8 cellular contexts compared by ENCODE assay signal in genomic region chrX:109485470-109486340, GRCh38. TPM values are rescaled to one million over a fixed set of nuclear protein-coding genes. Genes with fewer than 3 reads are reported as not detected.
DNase-seq lines count a peak whose midpoint lies in the region; ATAC-seq and TF ChIP-seq lines count a peak whose summit lies in the region.

No MANE protein-coding gene starts in this region.

- intact Hi-C loops in activated CD4-positive, alpha-beta memory T cell treated with anti-CD3 and anti-CD28 coated beads for 36 hours (cut with micrococcal nuclease): loop anchor here (1.0 to 5.0 kb wide), 4 partner anchors 52 to 405 kb away; partner anchors contain the start of gene NXT2

- H3K4me3 Mint-ChIP-seq in activated CD4-positive, alpha-beta memory T cell treated with anti-CD3 and anti-CD28 coated beads for 36 hours: no peak overlapping the region
- H3K4me3 Mint-ChIP-seq in effector memory CD8-positive, alpha-beta T cell: no peak overlapping the region
- H3K4me3 Mint-ChIP-seq in mesothelial cell of epicardium: no peak overlapping the region

- no peak for ATAC-seq in activated CD4-positive, CD25-positive, alpha-beta regulatory T cell treated with anti-CD3 and anti-CD28 coated beads, Interleukin-2, amount 50 U/mL, for 24 hours
- ATAC-seq in HG03159 (IDR thresholded peaks at IDR 0.05; ENCODE audit: unreplicated experiment): peak; percentile 70
- ATAC-seq in effector memory CD8-positive, alpha-beta T cell (replicated peaks): peak; percentile 72

- TF ChIP-seq CTCF in mesothelial cell of epicardium (IDR thresholded peaks at IDR 0.05; ENCODE audit: unreplicated experiment): peak; percentile 98

- H3K9me3 Mint-ChIP-seq in activated CD4-positive, alpha-beta memory T cell treated with anti-CD3 and anti-CD28 coated beads for 36 hours: no peaks in the 10 kb centered on the region
- no peaks in the 10 kb centered on the region for H3K9me3 Mint-ChIP-seq in effector memory CD8-positive, alpha-beta T cell
- H3K9me3 Mint-ChIP-seq in mesothelial cell of epicardium: no peaks in the 10 kb centered on the region

- POLR2A ChIA-PET in activated CD4-positive, alpha-beta memory T cell treated with anti-CD3 and anti-CD28 coated beads for 36 hours (lab: Charles Lee): no interaction called here

- no peaks in the 10 kb centered on the region for H3K36me3 Mint-ChIP-seq in activated CD4-positive, alpha-beta memory T cell treated with anti-CD3 and anti-CD28 coated beads for 36 hours
- no peaks in the 10 kb centered on the region for H3K36me3 Mint-ChIP-seq in effector memory CD8-positive, alpha-beta T cell (ENCODE audit: insufficient read depth)
- no peaks in the 10 kb centered on the region for H3K36me3 Mint-ChIP-seq in mesothelial cell of epicardium

- no peak overlapping the region for H3K27ac Mint-ChIP-seq in activated CD4-positive, alpha-beta memory T cell treated with anti-CD3 and anti-CD28 coated beads for 36 hours
- no peak overlapping the region for H3K27ac Mint-ChIP-seq in effector memory CD8-positive, alpha-beta T cell
- no peak overlapping the region for H3K27ac Mint-ChIP-seq in mesothelial cell of epicardium

- H3K27me3 Mint-ChIP-seq in activated CD4-positive, alpha-beta memory T cell treated with anti-CD3 and anti-CD28 coated beads for 36 hours: peaks cover 3% of the 10 kb centered on the region
- no peaks in the 10 kb centered on the region for H3K27me3 Mint-ChIP-seq in effector memory CD8-positive, alpha-beta T cell
- peaks cover 15% of the 10 kb centered on the region for H3K27me3 Mint-ChIP-seq in mesothelial cell of epicardium (ENCODE audit: low read depth)

- CTCF ChIA-PET in activated CD4-positive, alpha-beta memory T cell treated with anti-CD3 and anti-CD28 coated beads for 36 hours (lab: Charles Lee): interaction anchor here (0.6 to 3.7 kb wide), 27 partner anchors 9 to 462 kb away, joined by 3 to 55 read pairs (median 4); partner anchors contain the start of gene NXT2

- no peaks in the 10 kb centered on the region for H3K4me1 Mint-ChIP-seq in activated CD4-positive, alpha-beta memory T cell treated with anti-CD3 and anti-CD28 coated beads for 36 hours (ENCODE audit: low read depth)
- H3K4me1 Mint-ChIP-seq in effector memory CD8-positive, alpha-beta T cell (ENCODE audit: low read depth in 2 of 2): no peaks in the 10 kb centered on the region
- H3K4me1 Mint-ChIP-seq in mesothelial cell of epicardium: peaks cover 7% of the 10 kb centered on the region

- peak; percentile 3 to 21 (median 6) for DNase-seq in activated CD4-positive, CD25-positive, alpha-beta regulatory T cell (lab: John Stamatoyannopoulos, UW)
- DNase-seq in NCI-H69 (lab: John Stamatoyannopoulos, UW) (peak; percentile 61), mesothelial cell of epicardium (ENCODE audit: low spot score in 2 of 2, unreplicated experiment in 2 of 2) (peak; percentile 44 to 74)
- DNase-seq in activated CD4-positive, alpha-beta memory T cell treated with anti-CD3 and anti-CD28 coated beads for 36 hours: peak; percentile 64
- peak; percentile 44 to 58 (median 55) for DNase-seq in effector memory CD8-positive, alpha-beta T cell
- peak; percentile 11 for DNase-seq in stimulated activated CD8-positive, alpha-beta memory T cell treated with anti-CD3 and anti-CD28 coated beads, Interleukin-7, amount 100 ng/mL, for 24 hours (ENCODE audit: low read depth)

RNA-seq across cellular contexts. Expression of gene GUCY2F, which starts 3.8 kb away (rescaled TPM):
- not detected for total RNA-seq in activated CD4-positive, alpha-beta memory T cell treated with anti-CD3 and anti-CD28 coated beads for 36 hours
- total RNA-seq in mesothelial cell of epicardium: 0.07 TPM in 2 of 3 replicates, not detected in the other

RNA-seq across cellular contexts. Expression of gene NXT2, which starts 50.9 kb away (rescaled TPM):
- total RNA-seq in activated CD4-positive, alpha-beta memory T cell treated with anti-CD3 and anti-CD28 coated beads for 36 hours: 10 to 100 TPM; 12.6 to 13.9 TPM
- 9.4 to 10.4 TPM (median 10.3 TPM) in 3 replicates for total RNA-seq in mesothelial cell of epicardium

Comparison
In these comparisons a context has a peak if more than half of its experiments do, and no peak if none do; other contexts are left out.
1. DNase-seq: peak in every context shown above with its lines; median percentile 64 in activated CD4-positive, alpha-beta memory T cell treated with anti-CD3 and anti-CD28 coated beads for 36 hours; 61 in NCI-H69; 59 in mesothelial cell of epicardium; 55 in effector memory CD8-positive, alpha-beta T cell; 11 in stimulated activated CD8-positive, alpha-beta memory T cell treated with anti-CD3 and anti-CD28 coated beads, Interleukin-7, amount 100 ng/mL, for 24 hours; 6 in activated CD4-positive, CD25-positive, alpha-beta regulatory T cell.
2. ATAC-seq: peak in HG03159 (single experiment) and effector memory CD8-positive, alpha-beta T cell (single experiment); none in activated CD4-positive, CD25-positive, alpha-beta regulatory T cell treated with anti-CD3 and anti-CD28 coated beads, Interleukin-2, amount 50 U/mL, for 24 hours (0 of 2).